8 cellular contexts compared by ENCODE assay signal in genomic region chr1:93909146-93910050, GRCh38. TPM values are rescaled to one million over a fixed set of nuclear protein-coding genes. Genes with fewer than 3 reads are reported as not detected.
DNase-seq lines count a peak whose midpoint lies in the region; ATAC-seq and TF ChIP-seq lines count a peak whose summit lies in the region.

Gene GCLM, minus strand, starts transcription at chr1:93909430. Its CDS starts 267 bp downstream, at chr1:93909163.

- peak within 1 kb of the TSS; percentile 93 for H2AFZ ChIP-seq in IMR-90 (replicated peaks; ENCODE audit: low read length, poor library complexity)
- peak within 1 kb of the TSS; percentile 89 for H2AFZ ChIP-seq in PC-9

- TF ChIP-seq CTCF in IMR-90 (conservative IDR thresholded peaks at IDR 0.05; ENCODE audit: low read depth, low read length) (peak; percentile 98), PC-9 (conservative IDR thresholded peaks at IDR 0.05) (peak; percentile 80), esophagus squamous epithelium (IDR thresholded peaks at IDR 0.05) (peak; percentile 64 to 98 (median 94))

- no peaks in the 10 kb centered on the region for H3K9me2 ChIP-seq in PC-9 (ENCODE audit: insufficient read depth)

- TF ChIP-seq RAD21 in IMR-90 (IDR thresholded peaks at IDR 0.05; ENCODE audit: low read length), result peak; percentile 41; the same call in 1 of the 2 replicates

- POLR2A ChIA-PET in IMR-90 (lab: Charles Lee; ENCODE audit: unreplicated experiment), result no interaction called here
- POLR2A ChIA-PET in PC-9 (lab: Charles Lee; ENCODE audit: unreplicated experiment), result interaction anchor here (0.7 to 1.9 kb wide), 6 partner anchors 11 to 116 kb away, joined by 3 to 16 read pairs (median 5); no protein-coding TSS in a partner anchor

- peaks cover 3% of the 10 kb centered on the region; the same call in 1 of the 2 replicates for H3K9me1 ChIP-seq in IMR-90 (ENCODE audit: insufficient read depth, low read length)

- H3K4ac ChIP-seq in IMR-90 (ENCODE audit: low read depth, low read length), result peak within 1 kb of the TSS; percentile 85

- peak; percentile 99 for DNase-seq in DMS53 (lab: John Stamatoyannopoulos, UW)
- DNase-seq in IMR-90, result peak; percentile 94
- DNase-seq in PC-9, result peak; percentile 94 to 97
- DNase-seq in activated T-cell treated with anti-CD3 and anti-CD28 coated beads, Interleukin-2, amount 50 U/mL, for 48 hours, result peak; percentile 93 to 94
- peak; percentile 74 for DNase-seq in esophagus squamous epithelium (lab: John Stamatoyannopoulos, UW)
- DNase-seq in myocyte (ENCODE audit: low read depth), result peak; percentile 92
- DNase-seq in stimulated activated CD8-positive, alpha-beta memory T cell treated with anti-CD3 and anti-CD28 coated beads, Interleukin-7, amount 100 ng/mL, for 48 hours (ENCODE audit: extremely low read depth in 1 of 2, low read depth in 1 of 2), result peak; percentile 78 to 83

- dilution Hi-C loops in IMR-90 (cut with HindIII; ENCODE audit: low sequenced_read_pairs, unreplicated experiment), result no loop called here

- peak within 1 kb of the TSS; percentile 82 for H2BK120ac ChIP-seq in IMR-90 (ENCODE audit: low read depth, low read length)

- peak within 1 kb of the TSS; percentile 42; the same call in 1 of the 2 replicates for H2BK20ac ChIP-seq in IMR-90 (ENCODE audit: low read depth, low read length)

- no peaks in the 10 kb centered on the region for H3K9me3 ChIP-seq in IMR-90 (ENCODE audit: control insufficient read depth, insufficient read depth, low read length)
- no peaks in the 10 kb centered on the region; the same call in 1 of the 2 replicates for H3K9me3 ChIP-seq in PC-9 (ENCODE audit: insufficient read depth, low read depth)
- no peaks in the 10 kb centered on the region for H3K9me3 ChIP-seq in esophagus squamous epithelium

- peak within 1 kb of the TSS; percentile 96 for H3K4me2 ChIP-seq in IMR-90 (ENCODE audit: low read depth, low read length)
- peak within 1 kb of the TSS; percentile 92 for H3K4me2 ChIP-seq in PC-9

- peaks cover 4% of the 10 kb centered on the region for H3K4me1 ChIP-seq in IMR-90 (ENCODE audit: control insufficient read depth, insufficient read depth, low read length)
- H3K4me1 ChIP-seq in PC-9 (replicated peaks; ENCODE audit: insufficient read depth), result peaks cover 32% of the 10 kb centered on the region
- H3K4me1 ChIP-seq in esophagus squamous epithelium, result peaks cover 11 to 43% (median 11%) of the 10 kb centered on the region in 3 donors

- peak within 1 kb of the TSS; percentile 79; the same call in 1 of the 2 replicates for H2AK5ac ChIP-seq in IMR-90 (ENCODE audit: low read depth, low read length)

- H2BK15ac ChIP-seq in IMR-90 (ENCODE audit: low read depth, low read length), result peak within 1 kb of the TSS; percentile 8; the same call in 1 of the 3 replicates

- H4K91ac ChIP-seq in IMR-90 (ENCODE audit: insufficient read depth, low read depth, low read length), result peak within 1 kb of the TSS; percentile 14

- 1% methylated on average over 70 of the region's 102 CpGs; no CpG with 5 or more reads in 1 of the 2 experiments for WGBS in IMR-90 (ENCODE audit: extremely low coverage in 2 of 2, insufficient read length in 1 of 2), 2 experiments
- WGBS in esophagus squamous epithelium, 2 donors, result 1 to 7% methylated on average over 4 to 18 of the region's 102 CpGs

- peak within 1 kb of the TSS; percentile 74 for H3K4me3 ChIP-seq in IMR-90 (ENCODE audit: insufficient read depth, low read depth, low read length)
- H3K4me3 ChIP-seq in PC-9, result peak within 1 kb of the TSS; percentile 68
- H3K4me3 ChIP-seq in esophagus squamous epithelium, result peak within 1 kb of the TSS; percentile 74 to 99 (median 86)

- peaks cover 3 to 40% of the 10 kb centered on the region in 2 experiments; a peak in 2 of 4 replicates for H3K79me1 ChIP-seq in IMR-90 (ENCODE audit: low read depth in 1 of 2, low read length in 2 of 2)

- H3K36me3 ChIP-seq in IMR-90 (ENCODE audit: control insufficient read depth, insufficient read depth, low read length) (no peaks in the 10 kb centered on the region), PC-9 (ENCODE audit: low read depth) (peaks cover 28% of the 10 kb centered on the region), esophagus squamous epithelium (no peaks in the 10 kb centered on the region)

- BruUV-seq in IMR-90 (replicated peaks; lab: Mats Ljungman, UMichigan) (no TSS peak), PC-9 (replicated peaks; lab: Mats Ljungman, UMichigan) (TSS peak; percentile 72)

- peak within 1 kb of the TSS; percentile 79 for H3K9ac ChIP-seq in IMR-90 (ENCODE audit: low read depth, low read length)

- H3K79me2 ChIP-seq in PC-9 (ENCODE audit: low read depth), result peaks cover 53% of the 10 kb centered on the region

- intact Hi-C loops in IMR-90 (cut with micrococcal nuclease) (loop anchor here (1.0 to 10.0 kb wide), 5 partner anchors 70 to 895 kb away; partner anchors contain the start of gene ARHGAP29), PC-9 (cut with micrococcal nuclease; ENCODE audit: unreplicated experiment) (loop anchor here (1.0 to 5.0 kb wide), 4 partner anchors 55 to 898 kb away; no protein-coding TSS in a partner anchor), esophagus squamous epithelium (cut with DNase I) (no loop called here)

- no peaks in the 10 kb centered on the region for H3K27me3 ChIP-seq in IMR-90 (ENCODE audit: control insufficient read depth, insufficient read depth, low read length)
- no peaks in the 10 kb centered on the region for H3K27me3 ChIP-seq in PC-9 (ENCODE audit: insufficient read depth, low read depth)
- H3K27me3 ChIP-seq in esophagus squamous epithelium, result no peaks in the 10 kb centered on the region

- H3K27ac ChIP-seq in IMR-90 (ENCODE audit: insufficient read depth, low read length) (peak within 1 kb of the TSS; percentile 32), PC-9 (peak within 1 kb of the TSS; percentile 80), esophagus squamous epithelium (peak within 1 kb of the TSS; percentile 87 to 94 (median 94))

- H3K56ac ChIP-seq in IMR-90 (ENCODE audit: extremely low read depth, insufficient read depth, low read length), result peak within 1 kb of the TSS; percentile 57; the same call in 1 of the 2 replicates

- H2AK9ac ChIP-seq in IMR-90 (replicated peaks; ENCODE audit: low read depth, low read length, poor library complexity), result peak within 1 kb of the TSS; percentile 97

- CTCF ChIA-PET in IMR-90 (lab: Yijun Ruan, JAX), result interaction anchor here (0.6 to 1.8 kb wide), 8 partner anchors 12 to 117 kb away, joined by 3 to 7 read pairs (median 4); no protein-coding TSS in a partner anchor
- CTCF ChIA-PET in PC-9 (lab: Charles Lee), result interaction anchor here (0.7 to 1.9 kb wide), 8 partner anchors 30 to 129 kb away, joined by 3 to 7 read pairs (median 4); partner anchors contain the start of gene DNTTIP2

- H4K20me1 ChIP-seq in IMR-90 (ENCODE audit: insufficient read depth, low read length) (peaks cover 39% of the 10 kb centered on the region; the same call in 1 of the 2 replicates), PC-9 (ENCODE audit: insufficient read depth) (peaks cover 36% of the 10 kb centered on the region)

- H3K23ac ChIP-seq in IMR-90 (ENCODE audit: low read depth, low read length), result peak within 1 kb of the TSS; percentile 97

- peak within 1 kb of the TSS; percentile 2 for H4K5ac ChIP-seq in IMR-90 (ENCODE audit: low read depth, low read length)

- peak within 1 kb of the TSS; percentile 94 for H3K14ac ChIP-seq in IMR-90 (replicated peaks; ENCODE audit: low read depth, low read length)

- in situ Hi-C loops in IMR-90 (cut with MboI; ENCODE audit: low sequenced_read_pairs), result no loop called here

- H4K8ac ChIP-seq in IMR-90 (ENCODE audit: low read depth in 2 of 2, low read length in 2 of 2), result peak within 1 kb of the TSS in 1 of 2 experiments; percentile 54; a peak in 2 of 4 replicates

- ATAC-seq in GM21528 (IDR thresholded peaks at IDR 0.05; ENCODE audit: low FRiP score, unreplicated experiment), result peak; percentile 95
- peak; percentile 94 for ATAC-seq in IMR-90 (ENCODE audit: low read depth)

- peak; percentile 92 for TF ChIP-seq POLR2A in IMR-90 (IDR thresholded peaks at IDR 0.05; ENCODE audit: low read depth, low read length)
- peak in 2 of 4 donors; percentile 66 to 69 for TF ChIP-seq POLR2A in esophagus squamous epithelium (IDR thresholded peaks at IDR 0.05)

- peak within 1 kb of the TSS; percentile 56 for H2BK5ac ChIP-seq in IMR-90 (ENCODE audit: low read depth, low read length, poor library complexity, severe bottlenecking)

- H3K18ac ChIP-seq in IMR-90 (ENCODE audit: low read depth, low read length), result peak within 1 kb of the TSS; percentile 13

- peaks cover 21% of the 10 kb centered on the region for H3F3A ChIP-seq in PC-9 (ENCODE audit: insufficient read depth, low read depth)

TF ChIP-seq in IMR-90, 13 proteins besides CTCF, POLR2A, EP300 and RAD21 (continues in another document):
- no peak for TF ChIP-seq RFX5 (IDR thresholded peaks at IDR 0.05; ENCODE audit: low read depth, low read length)
- TF ChIP-seq MXI1 (IDR thresholded peaks at IDR 0.05; ENCODE audit: borderline replicate concordance, low read depth, low read length), result peak; percentile 75
- 0 out of 2 replicates have a peak, but pooled peaks have one; percentile 51 for TF ChIP-seq CHD1 (IDR thresholded peaks at IDR 0.05; ENCODE audit: low read depth, low read length)
- no peak for TF ChIP-seq ELK1 (IDR thresholded peaks at IDR 0.05; ENCODE audit: borderline replicate concordance, low read depth, low read length)
- peak; percentile 46 for TF ChIP-seq SMC3 (IDR thresholded peaks at IDR 0.05; ENCODE audit: low read depth, low read length)
- no peak for TF ChIP-seq USF2 (IDR thresholded peaks at IDR 0.05; ENCODE audit: low read depth, low read length)

RNA-seq across cellular contexts. Expression of gene GCLM, which starts in this region (rescaled TPM):
- total RNA-seq in IMR-90 (2012; rRNA removed) (18.3 and 20.1 TPM in 2 replicates), PC-9 (2021) (270 and 272 TPM in 2 replicates), esophagus squamous epithelium (10 to 100 TPM in 3 of 4 donors, 1 to 10 TPM in 1; 9.3 to 27.0 (median 20.5) TPM), myocyte (9.0 and 11.2 TPM in 2 replicates)
- 10.8 and 15.5 TPM in 2 replicates for polyA plus RNA-seq in IMR-90 (2012; rRNA removed)
- 2.3 and 2.5 TPM in 2 replicates for polyA plus RNA-seq in IMR-90 (2012; cell fraction: cytosol; rRNA removed)
- 1.9 and 12.3 TPM in 2 replicates for polyA plus RNA-seq in IMR-90 (2012; cell fraction: nucleus; rRNA removed; ENCODE audit: low replicate concordance)
- polyA plus RNA-seq in myocyte (2012), result 28.1 TPM

Comparison
In these comparisons a context has a peak if more than half of its experiments do, and no peak if none do; other contexts are left out.
1. Peak in every context shown above with its lines: DNase-seq, ATAC-seq, H3K4me3 ChIP-seq and H3K27ac ChIP-seq.
2. H3K27ac ChIP-seq: peak in every context shown above with its lines; median percentile 94 in esophagus squamous epithelium; 80 in PC-9; 32 in IMR-90.